In the genomic region with DNA sequence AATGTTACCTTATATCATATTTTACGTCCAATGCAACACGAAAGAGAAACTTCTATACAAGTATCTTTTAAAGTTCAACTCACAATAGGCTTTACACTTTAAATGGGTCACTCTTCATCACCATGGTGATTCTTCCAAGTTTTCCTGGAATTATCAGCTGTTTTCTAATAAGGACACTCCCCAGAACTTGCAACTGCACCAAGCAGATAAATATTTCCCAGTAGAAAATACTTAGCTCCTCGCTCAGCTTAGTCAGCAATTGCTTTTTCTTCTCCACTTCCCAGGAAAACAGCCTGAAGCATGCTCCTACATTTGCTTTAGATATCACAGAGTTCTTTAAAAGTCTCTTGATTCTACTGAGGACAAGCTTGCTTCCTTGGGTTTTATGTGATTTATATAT, we compare ENCODE assay signal across 1 cellular context.
TF ChIP-seq lines count a peak whose summit lies in the region.

No MANE protein-coding gene starts in this region.

TF ChIP-seq in IMR-90, 13 proteins besides CTCF, POLR2A, EP300 and RAD21:
- TF ChIP-seq CHD1 (IDR thresholded peaks at IDR 0.05; ENCODE audit: low read depth, low read length) (no peak), NFE2L2 (IDR thresholded peaks at IDR 0.05; ENCODE audit: low read depth, low read length) (no peak), FOS (IDR thresholded peaks at IDR 0.05; ENCODE audit: low read depth, low read length) (no peak), SMC3 (IDR thresholded peaks at IDR 0.05; ENCODE audit: low read depth, low read length) (no peak)
TF ChIP-seq in IMR-90: peak in this region for 0.
